8 cellular contexts compared by ENCODE assay signal in genomic region chr17:7220593-7221280, GRCh38. TPM values are rescaled to one million over a fixed set of nuclear protein-coding genes. Genes with fewer than 3 reads are reported as not detected.
DNase-seq lines count a peak whose midpoint lies in the region; ATAC-seq, FAIRE-seq and TF ChIP-seq lines count a peak whose summit lies in the region.

No MANE protein-coding gene starts in this region.

- H3K4me3 ChIP-seq in HUES64 (ENCODE audit: low read length) (peak overlapping the region; percentile 81), body of pancreas (peak overlapping the region; percentile 75 to 100)

- H3K36me3 ChIP-seq in HUES64 (ENCODE audit: insufficient read depth, low read length) = peaks cover 46% of the 10 kb centered on the region
- peaks cover 0 to 18% of the 10 kb centered on the region in 2 donors for H3K36me3 ChIP-seq in body of pancreas (replicated peaks in 1 of 2; ENCODE audit: insufficient read depth in 1 of 2, low read depth in 2 of 2)

- H3K4me3 Mint-ChIP-seq in T-cell = peak overlapping the region; percentile 89 to 91 (median 90)

- no peaks in the 10 kb centered on the region for H3K9me3 Mint-ChIP-seq in T-cell

- TF ChIP-seq CTCF in D721Med (IDR thresholded peaks at IDR 0.05; ENCODE audit: insufficient read depth, missing control alignments) (peak; percentile 41), body of pancreas (IDR thresholded peaks at IDR 0.05) (peak in 6 of 7 experiments; percentile 29 to 60 (median 54))

- peaks cover 8% of the 10 kb centered on the region for H3K36me3 Mint-ChIP-seq in T-cell

- no peak for FAIRE-seq in D721Med (lab: Jason Lieb, UNC)

- DNase-seq in D721Med (ENCODE audit: insufficient read length, low spot score) (no peak), T-cell (peak in 31 of 34 experiments; percentile 25 to 66 (median 52)), body of pancreas (peak; percentile 74 to 82 (median 80)), iris pigment epithelial cell (ENCODE audit: low read depth) (peak; percentile 67)
- DNase-seq in stimulated activated CD4-positive, alpha-beta T cell treated with anti-CD3 and anti-CD28 coated beads, Interleukin-1b, Interleukin-23, amount 100 ng/mL, for 48 hours = peak; percentile 62

- H3K27me3 Mint-ChIP-seq in T-cell = no peaks in the 10 kb centered on the region

- H3K9me3 ChIP-seq in HUES64 (ENCODE audit: insufficient read depth, low read depth, low read length) (no peaks in the 10 kb centered on the region), body of pancreas (no peaks in the 10 kb centered on the region)

- peaks cover 47 to 51% (median 47%) of the 10 kb centered on the region in 3 donors for H3K4me1 Mint-ChIP-seq in T-cell

- H3K27ac ChIP-seq in HUES64 (ENCODE audit: low read depth, low read length) (peak overlapping the region; percentile 78), body of pancreas (peak overlapping the region; percentile 99 to 100 (median 100))

- H3K4me1 ChIP-seq in HUES64 (ENCODE audit: insufficient read depth, low read length) (peaks cover 21% of the 10 kb centered on the region; the same call in 1 of the 2 replicates), body of pancreas (peaks cover 64% of the 10 kb centered on the region)

- CTCF ChIA-PET in T-cell (lab: Charles Lee) = interaction anchor here in 1 of 2 donors (0.5 to 1.7 kb wide), 10 partner anchors 12 to 378 kb away, joined by 3 to 12 read pairs (median 4); partner anchors contain the start of genes GABARAP, PHF23 and TMEM102

- ATAC-seq in T-cell (replicated peaks in 1 of 4) (peak; percentile 41 to 61 (median 48)), body of pancreas (peak; percentile 35), GM21381 (IDR thresholded peaks at IDR 0.05; ENCODE audit: unreplicated experiment) (no peak), HG02885 (IDR thresholded peaks at IDR 0.05; ENCODE audit: poor library complexity, unreplicated experiment) (no peak)

- peak overlapping the region; percentile 90 to 92 for H3K27ac Mint-ChIP-seq in T-cell

- intact Hi-C loops in body of pancreas (cut with DNase I) = no loop called here

- no peaks in the 10 kb centered on the region for H3K27me3 ChIP-seq in HUES64 (ENCODE audit: insufficient read depth, low read length)
- H3K27me3 ChIP-seq in body of pancreas = no peaks in the 10 kb centered on the region

- TF ChIP-seq POLR2A in body of pancreas (IDR thresholded peaks at IDR 0.05) = no peak

- WGBS in HUES64 = 50% methylated on average over 11 of the region's 11 CpGs
- 12% methylated on average over 11 of the region's 11 CpGs; no CpG with 5 or more reads in 1 of the 2 donors for WGBS in body of pancreas, 2 donors

- POLR2A ChIA-PET in T-cell (lab: Charles Lee) = no interaction called here

- H3K9ac ChIP-seq in HUES64 (ENCODE audit: low read depth, low read length) = peak overlapping the region; percentile 90

RNA-seq across cellular contexts. Expression of gene ACADVL, which starts 1.0 kb away (rescaled TPM):
- polyA plus RNA-seq in HUES64 (2013, experiment 1 of 2) = 115 TPM
- polyA plus RNA-seq in HUES64 (2013, experiment 2 of 2) = 121 TPM
- total RNA-seq in T-cell (100 to 1,000 TPM; 275 to 424 (median 385) TPM), body of pancreas (1,000 to 10,000 TPM in 1 of 2 donors, 100 to 1,000 TPM in 1; 887 to 1,901 TPM)

RNA-seq across cellular contexts. Expression of gene DLG4, which starts 1.1 kb away (rescaled TPM):
- polyA plus RNA-seq in HUES64 (2013, experiment 1 of 2) = 23.6 TPM
- 26.2 TPM for polyA plus RNA-seq in HUES64 (2013, experiment 2 of 2)
- 10 to 100 TPM in 2 of 5 donors, 1 to 10 TPM in 3; 8.1 to 13.6 (median 9.3) TPM for total RNA-seq in T-cell
- 1 to 10 TPM; 3.6 to 9.3 TPM for total RNA-seq in body of pancreas

RNA-seq across cellular contexts. Expression of gene DVL2, which starts 13.6 kb away (rescaled TPM):
- polyA plus RNA-seq in HUES64 (2013, experiment 1 of 2) = 42.7 TPM
- polyA plus RNA-seq in HUES64 (2013, experiment 2 of 2) = 48.1 TPM
- total RNA-seq in T-cell = 10 to 100 TPM; 48.2 to 76.3 (median 70.4) TPM
- total RNA-seq in body of pancreas = 10 to 100 TPM; 19.5 to 41.5 TPM

RNA-seq across cellular contexts. Expression of gene PHF23, which starts 18.5 kb away (rescaled TPM):
- 62.5 TPM for polyA plus RNA-seq in HUES64 (2013, experiment 1 of 2)
- 63.0 TPM for polyA plus RNA-seq in HUES64 (2013, experiment 2 of 2)
- 10 to 100 TPM; 13.3 to 51.6 (median 43.5) TPM for total RNA-seq in T-cell
- total RNA-seq in body of pancreas = 10 to 100 TPM; 11.9 to 15.8 TPM

RNA-seq across cellular contexts. Expression of gene GABARAP, which starts 21.5 kb away (rescaled TPM):
- 307 TPM for polyA plus RNA-seq in HUES64 (2013, experiment 1 of 2)
- polyA plus RNA-seq in HUES64 (2013, experiment 2 of 2) = 379 TPM
- 100 to 1,000 TPM; 197 to 278 (median 276) TPM for total RNA-seq in T-cell
- total RNA-seq in body of pancreas = 100 to 1,000 TPM; 145 to 482 TPM

Comparison
In these comparisons a context has a peak if more than half of its experiments do, and no peak if none do; other contexts are left out.
1. ATAC-seq: peak in T-cell (4 of 4) and body of pancreas (single experiment); none in GM21381 (single experiment) and HG02885 (single experiment).